2 cellular contexts compared by ENCODE assay signal in the genomic region with DNA sequence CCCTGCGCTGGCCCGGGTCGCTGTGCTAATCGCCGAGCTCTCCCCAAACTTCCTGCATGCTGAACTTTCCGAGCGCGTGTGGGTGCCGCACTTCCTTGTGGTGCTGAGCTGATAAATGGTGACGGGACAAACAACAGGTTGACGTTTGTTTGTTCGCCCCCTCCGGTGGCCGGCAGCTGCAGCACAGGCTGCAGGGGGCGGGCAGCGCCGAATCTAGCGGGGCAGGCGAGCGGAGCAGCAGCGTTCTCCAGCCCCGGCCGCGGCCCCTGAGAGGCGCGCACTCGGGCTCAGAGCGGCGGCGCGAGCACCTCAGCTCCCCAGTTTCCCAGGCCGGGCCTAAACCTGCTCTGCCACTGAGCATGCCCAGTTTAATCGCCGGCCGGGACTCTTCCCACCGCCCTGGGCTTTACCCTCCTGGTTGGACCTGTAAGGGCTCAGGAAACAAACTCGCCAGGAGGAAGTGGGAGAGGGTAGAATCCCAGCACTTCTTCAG.
TF ChIP-seq lines count a peak whose summit lies in the region.

A gene (minus strand): TSS at position 120 of the 493 bp plus-strand sequence.

TF ChIP-seq in HEK293, 187 proteins besides CTCF, POLR2A, EP300 and RAD21 (continued from another document and continues in another):
- TF ChIP-seq, protein P1, sequence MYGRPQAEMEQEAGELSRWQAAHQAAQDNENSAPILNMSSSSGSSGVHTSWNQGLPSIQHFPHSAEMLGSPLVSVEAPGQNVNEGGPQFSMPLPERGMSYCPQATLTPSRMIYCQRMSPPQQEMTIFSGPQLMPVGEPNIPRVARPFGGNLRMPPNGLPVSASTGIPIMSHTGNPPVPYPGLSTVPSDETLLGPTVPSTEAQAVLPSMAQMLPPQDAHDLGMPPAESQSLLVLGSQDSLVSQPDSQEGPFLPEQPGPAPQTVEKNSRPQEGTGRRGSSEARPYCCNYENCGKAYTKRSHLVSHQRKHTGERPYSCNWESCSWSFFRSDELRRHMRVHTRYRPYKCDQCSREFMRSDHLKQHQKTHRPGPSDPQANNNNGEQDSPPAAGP (tag by site-specific recombination; IDR thresholded peaks at IDR 0.05) = no peak
- TF ChIP-seq ZFP69B (tag by site-specific recombination; IDR thresholded peaks at IDR 0.05) (no peak), ZEB2 (tag by site-specific recombination; IDR thresholded peaks at IDR 0.05) (peak; percentile 56; the same call in 1 of the 2 replicates), ZNF354C (tag by site-specific recombination; IDR thresholded peaks at IDR 0.05; ENCODE audit: borderline replicate concordance, low read depth) (no peak), ZNF658 (tag by site-specific recombination; IDR thresholded peaks at IDR 0.05) (no peak), ZBTB48 (tag by site-specific recombination; IDR thresholded peaks at IDR 0.05) (peak; percentile 60; the same call in 1 of the 2 replicates), YY1 (tag by site-specific recombination; IDR thresholded peaks at IDR 0.05) (no peak), ZNF555 (tag by site-specific recombination; conservative IDR thresholded peaks at IDR 0.05) (no peak), KLF8 (tag by site-specific recombination; IDR thresholded peaks at IDR 0.05) (peak; percentile 31; the same call in 1 of the 2 replicates), SP7 (tag by site-specific recombination; IDR thresholded peaks at IDR 0.05) (peak; percentile 9), ZNF155 (tag by site-specific recombination; IDR thresholded peaks at IDR 0.05) (no peak), ZNF707 (tag by site-specific recombination; IDR thresholded peaks at IDR 0.05) (no peak), ZNF596 (tag by site-specific recombination; IDR thresholded peaks at IDR 0.05) (no peak), ZNF48 (tag by site-specific recombination; IDR thresholded peaks at IDR 0.05) (no peak)
- TF ChIP-seq, protein P2, sequence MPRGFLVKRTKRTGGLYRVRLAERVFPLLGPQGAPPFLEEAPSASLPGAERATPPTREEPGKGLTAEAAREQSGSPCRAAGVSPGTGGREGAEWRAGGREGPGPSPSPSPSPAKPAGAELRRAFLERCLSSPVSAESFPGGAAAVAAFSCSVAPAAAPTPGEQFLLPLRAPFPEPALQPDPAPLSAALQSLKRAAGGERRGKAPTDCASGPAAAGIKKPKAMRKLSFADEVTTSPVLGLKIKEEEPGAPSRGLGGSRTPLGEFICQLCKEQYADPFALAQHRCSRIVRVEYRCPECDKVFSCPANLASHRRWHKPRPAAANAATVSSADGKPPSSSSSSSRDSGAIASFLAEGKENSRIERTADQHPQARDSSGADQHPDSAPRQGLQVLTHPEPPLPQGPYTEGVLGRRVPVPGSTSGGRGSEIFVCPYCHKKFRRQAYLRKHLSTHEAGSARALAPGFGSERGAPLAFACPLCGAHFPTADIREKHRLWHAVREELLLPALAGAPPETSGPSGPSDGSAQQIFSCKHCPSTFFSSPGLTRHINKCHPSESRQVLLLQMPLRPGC (tag by site-specific recombination; IDR thresholded peaks at IDR 0.05) = no peak
- TF ChIP-seq, protein P3, sequence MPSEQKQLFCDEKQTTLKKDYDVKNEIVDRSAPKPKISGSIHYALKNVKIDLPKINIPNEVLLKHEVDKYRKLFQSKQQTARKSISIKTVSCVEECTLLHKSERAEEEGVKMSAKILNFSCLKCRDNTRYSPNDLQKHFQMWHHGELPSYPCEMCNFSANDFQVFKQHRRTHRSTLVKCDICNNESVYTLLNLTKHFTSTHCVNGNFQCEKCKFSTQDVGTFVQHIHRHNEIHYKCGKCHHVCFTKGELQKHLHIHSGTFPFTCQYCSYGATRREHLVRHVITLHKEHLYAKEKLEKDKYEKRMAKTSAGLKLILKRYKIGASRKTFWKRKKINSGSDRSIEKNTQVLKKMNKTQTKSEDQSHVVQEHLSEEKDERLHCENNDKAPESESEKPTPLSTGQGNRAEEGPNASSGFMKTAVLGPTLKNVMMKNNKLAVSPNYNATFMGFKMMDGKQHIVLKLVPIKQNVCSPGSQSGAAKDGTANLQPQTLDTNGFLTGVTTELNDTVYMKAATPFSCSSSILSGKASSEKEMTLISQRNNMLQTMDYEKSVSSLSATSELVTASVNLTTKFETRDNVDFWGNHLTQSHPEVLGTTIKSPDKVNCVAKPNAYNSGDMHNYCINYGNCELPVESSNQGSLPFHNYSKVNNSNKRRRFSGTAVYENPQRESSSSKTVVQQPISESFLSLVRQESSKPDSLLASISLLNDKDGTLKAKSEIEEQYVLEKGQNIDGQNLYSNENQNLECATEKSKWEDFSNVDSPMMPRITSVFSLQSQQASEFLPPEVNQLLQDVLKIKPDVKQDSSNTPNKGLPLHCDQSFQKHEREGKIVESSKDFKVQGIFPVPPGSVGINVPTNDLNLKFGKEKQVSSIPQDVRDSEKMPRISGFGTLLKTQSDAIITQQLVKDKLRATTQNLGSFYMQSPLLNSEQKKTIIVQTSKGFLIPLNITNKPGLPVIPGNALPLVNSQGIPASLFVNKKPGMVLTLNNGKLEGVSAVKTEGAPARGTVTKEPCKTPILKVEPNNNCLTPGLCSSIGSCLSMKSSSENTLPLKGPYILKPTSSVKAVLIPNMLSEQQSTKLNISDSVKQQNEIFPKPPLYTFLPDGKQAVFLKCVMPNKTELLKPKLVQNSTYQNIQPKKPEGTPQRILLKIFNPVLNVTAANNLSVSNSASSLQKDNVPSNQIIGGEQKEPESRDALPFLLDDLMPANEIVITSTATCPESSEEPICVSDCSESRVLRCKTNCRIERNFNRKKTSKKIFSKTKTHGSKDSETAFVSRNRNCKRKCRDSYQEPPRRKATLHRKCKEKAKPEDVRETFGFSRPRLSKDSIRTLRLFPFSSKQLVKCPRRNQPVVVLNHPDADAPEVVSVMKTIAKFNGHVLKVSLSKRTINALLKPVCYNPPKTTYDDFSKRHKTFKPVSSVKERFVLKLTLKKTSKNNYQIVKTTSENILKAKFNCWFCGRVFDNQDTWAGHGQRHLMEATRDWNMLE (tag by site-specific recombination; conservative IDR thresholded peaks at IDR 0.05; ENCODE audit: low read depth) = no peak
- TF ChIP-seq, protein P4, sequence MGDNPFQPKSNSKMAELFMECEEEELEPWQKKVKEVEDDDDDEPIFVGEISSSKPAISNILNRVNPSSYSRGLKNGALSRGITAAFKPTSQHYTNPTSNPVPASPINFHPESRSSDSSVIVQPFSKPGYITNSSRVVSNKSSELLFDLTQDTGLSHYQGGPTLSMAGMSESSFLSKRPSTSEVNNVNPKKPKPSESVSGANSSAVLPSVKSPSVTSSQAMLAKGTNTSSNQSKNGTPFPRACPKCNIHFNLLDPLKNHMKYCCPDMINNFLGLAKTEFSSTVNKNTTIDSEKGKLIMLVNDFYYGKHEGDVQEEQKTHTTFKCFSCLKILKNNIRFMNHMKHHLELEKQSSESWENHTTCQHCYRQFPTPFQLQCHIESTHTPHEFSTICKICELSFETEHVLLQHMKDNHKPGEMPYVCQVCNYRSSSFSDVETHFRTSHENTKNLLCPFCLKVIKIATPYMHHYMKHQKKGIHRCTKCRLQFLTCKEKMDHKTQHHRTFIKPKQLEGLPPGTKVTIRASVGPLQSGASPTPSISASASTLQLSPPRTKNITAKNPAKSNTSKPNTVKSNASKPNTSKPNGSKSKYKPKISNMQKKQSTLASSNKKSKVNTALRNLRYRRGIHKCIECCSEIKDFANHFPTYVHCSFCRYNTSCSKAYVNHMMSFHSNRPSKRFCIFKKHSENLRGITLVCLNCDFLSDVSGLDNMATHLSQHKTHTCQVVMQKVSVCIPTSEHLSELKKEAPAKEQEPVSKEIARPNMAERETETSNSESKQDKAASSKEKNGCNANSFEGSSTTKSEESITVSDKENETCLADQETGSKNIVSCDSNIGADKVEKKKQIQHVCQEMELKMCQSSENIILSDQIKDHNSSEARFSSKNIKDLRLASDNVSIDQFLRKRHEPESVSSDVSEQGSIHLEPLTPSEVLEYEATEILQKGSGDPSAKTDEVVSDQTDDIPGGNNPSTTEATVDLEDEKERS (tag by site-specific recombination; IDR thresholded peaks at IDR 0.05) = no peak

TF ChIP-seq in WTC11, 78 proteins besides CTCF, POLR2A, EP300 and RAD21 (continued from another document):
- TF ChIP-seq, protein P5, sequence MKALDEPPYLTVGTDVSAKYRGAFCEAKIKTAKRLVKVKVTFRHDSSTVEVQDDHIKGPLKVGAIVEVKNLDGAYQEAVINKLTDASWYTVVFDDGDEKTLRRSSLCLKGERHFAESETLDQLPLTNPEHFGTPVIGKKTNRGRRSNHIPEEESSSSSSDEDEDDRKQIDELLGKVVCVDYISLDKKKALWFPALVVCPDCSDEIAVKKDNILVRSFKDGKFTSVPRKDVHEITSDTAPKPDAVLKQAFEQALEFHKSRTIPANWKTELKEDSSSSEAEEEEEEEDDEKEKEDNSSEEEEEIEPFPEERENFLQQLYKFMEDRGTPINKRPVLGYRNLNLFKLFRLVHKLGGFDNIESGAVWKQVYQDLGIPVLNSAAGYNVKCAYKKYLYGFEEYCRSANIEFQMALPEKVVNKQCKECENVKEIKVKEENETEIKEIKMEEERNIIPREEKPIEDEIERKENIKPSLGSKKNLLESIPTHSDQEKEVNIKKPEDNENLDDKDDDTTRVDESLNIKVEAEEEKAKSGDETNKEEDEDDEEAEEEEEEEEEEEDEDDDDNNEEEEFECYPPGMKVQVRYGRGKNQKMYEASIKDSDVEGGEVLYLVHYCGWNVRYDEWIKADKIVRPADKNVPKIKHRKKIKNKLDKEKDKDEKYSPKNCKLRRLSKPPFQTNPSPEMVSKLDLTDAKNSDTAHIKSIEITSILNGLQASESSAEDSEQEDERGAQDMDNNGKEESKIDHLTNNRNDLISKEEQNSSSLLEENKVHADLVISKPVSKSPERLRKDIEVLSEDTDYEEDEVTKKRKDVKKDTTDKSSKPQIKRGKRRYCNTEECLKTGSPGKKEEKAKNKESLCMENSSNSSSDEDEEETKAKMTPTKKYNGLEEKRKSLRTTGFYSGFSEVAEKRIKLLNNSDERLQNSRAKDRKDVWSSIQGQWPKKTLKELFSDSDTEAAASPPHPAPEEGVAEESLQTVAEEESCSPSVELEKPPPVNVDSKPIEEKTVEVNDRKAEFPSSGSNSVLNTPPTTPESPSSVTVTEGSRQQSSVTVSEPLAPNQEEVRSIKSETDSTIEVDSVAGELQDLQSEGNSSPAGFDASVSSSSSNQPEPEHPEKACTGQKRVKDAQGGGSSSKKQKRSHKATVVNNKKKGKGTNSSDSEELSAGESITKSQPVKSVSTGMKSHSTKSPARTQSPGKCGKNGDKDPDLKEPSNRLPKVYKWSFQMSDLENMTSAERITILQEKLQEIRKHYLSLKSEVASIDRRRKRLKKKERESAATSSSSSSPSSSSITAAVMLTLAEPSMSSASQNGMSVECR (CRISPR knock-in tag; IDR thresholded peaks at IDR 0.05; ENCODE audit: borderline replicate concordance) = 0 out of 2 replicates have a peak, but pooled peaks have one; percentile 67
- no peak for TF ChIP-seq HMGA2 (CRISPR knock-in tag; IDR thresholded peaks at IDR 0.05)
- no peak for TF ChIP-seq ZNF423 (CRISPR knock-in tag; IDR thresholded peaks at IDR 0.05)
- peak; percentile 66; the same call in 1 of the 2 replicates for TF ChIP-seq MYBL2 (CRISPR knock-in tag; IDR thresholded peaks at IDR 0.05)
- TF ChIP-seq, protein P6, sequence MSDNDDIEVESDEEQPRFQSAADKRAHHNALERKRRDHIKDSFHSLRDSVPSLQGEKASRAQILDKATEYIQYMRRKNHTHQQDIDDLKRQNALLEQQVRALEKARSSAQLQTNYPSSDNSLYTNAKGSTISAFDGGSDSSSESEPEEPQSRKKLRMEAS (CRISPR knock-in tag; IDR thresholded peaks at IDR 0.05) = peak; percentile 83
- TF ChIP-seq NFE2L1 (CRISPR knock-in tag; IDR thresholded peaks at IDR 0.05) = no peak
- peak; percentile 84; the same call in 1 of the 2 replicates for TF ChIP-seq FOXP1 (CRISPR knock-in tag; IDR thresholded peaks at IDR 0.05; ENCODE audit: borderline replicate concordance)
- TF ChIP-seq CREM (CRISPR knock-in tag; IDR thresholded peaks at IDR 0.05) = peak; percentile 77; the same call in 1 of the 2 replicates
- no peak for TF ChIP-seq ZNF396 (CRISPR knock-in tag; IDR thresholded peaks at IDR 0.05; ENCODE audit: borderline replicate concordance)
- no peak for TF ChIP-seq KAT7 (CRISPR knock-in tag; IDR thresholded peaks at IDR 0.05; ENCODE audit: borderline replicate concordance)
- peak; percentile 84; the same call in 1 of the 2 replicates for TF ChIP-seq ETV6 (CRISPR knock-in tag; IDR thresholded peaks at IDR 0.05)
